9 cellular contexts compared by ENCODE assay signal in the genomic region with DNA sequence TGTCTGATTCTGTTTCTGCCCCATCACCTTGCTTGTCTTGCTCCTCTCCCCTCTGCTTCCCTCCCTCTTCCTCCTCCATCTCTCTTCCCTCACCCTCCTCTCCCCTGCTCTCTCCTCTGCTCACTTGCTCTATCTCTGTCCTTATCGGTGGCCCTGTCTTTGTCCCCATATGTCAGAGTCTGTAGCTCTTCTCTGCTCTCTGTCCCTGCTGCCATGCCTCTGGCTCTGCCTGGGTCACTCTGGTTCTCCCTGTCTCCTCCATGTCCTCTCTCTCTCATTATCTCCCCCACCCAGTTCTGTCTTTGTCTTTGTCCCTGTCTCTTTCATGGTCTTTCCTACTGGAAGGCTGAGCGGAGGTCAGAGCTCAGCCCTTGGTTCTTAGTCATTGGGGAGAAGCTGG.
"Had no signal": no experiment of that assay in that cellular context is flagged by ENCODE, and none has a peak within 500 bp of the region (broad histone marks: within the 10 kb centered on the region; RNA-seq: fewer than 3 reads in every experiment).

No MANE protein-coding gene starts in this region.

- H3K27ac ChIP-seq: HL-60, KMS-11 had no signal

- H3K9me3 Mint-ChIP-seq: IgD-negative memory B cell had no signal

- H3K9ac ChIP-seq: KMS-11 had no signal

- H3K4me3 ChIP-seq: K562 had no signal

- ATAC-seq: HepG2, K562 had no signal

- DNase-seq: IMR-90, KBM-7, KG1 had no signal

- H3K36me3 Mint-ChIP-seq: IgD-negative memory B cell had no signal

- H3K4me2 ChIP-seq: KMS-11 had no signal

- H3K4me1 Mint-ChIP-seq: IgD-negative memory B cell had no signal

- H3K27ac Mint-ChIP-seq: IgD-negative memory B cell had no signal

- FAIRE-seq: HepG2, HTR-8/SVneo, K562 had no signal

- H3K4me3 Mint-ChIP-seq: IgD-negative memory B cell had no signal
